Comparison of ENCODE assay signal across 8 cellular contexts in genomic region chr17:5191541-5192417, GRCh38. TPM values are rescaled to one million over a fixed set of nuclear protein-coding genes. Genes with fewer than 3 reads are reported as not detected.
DNase-seq lines count a peak whose midpoint lies in the region; ATAC-seq and TF ChIP-seq lines count a peak whose summit lies in the region.

Gene ZNF594, minus strand, starts transcription at chr17:5191868. Its CDS starts 7,612 bp downstream, at chr17:5184256.

- H3K36me3 Mint-ChIP-seq in WTC11 = peaks cover 44% of the 10 kb centered on the region
- H3K36me3 Mint-ChIP-seq in immature natural killer cell = peaks cover 16 to 18% (median 18%) of the 10 kb centered on the region in 3 donors

- H3K27me3 Mint-ChIP-seq in WTC11 (ENCODE audit: low read depth) = peaks cover 11% of the 10 kb centered on the region
- peaks cover 5 to 13% (median 8%) of the 10 kb centered on the region in 3 donors for H3K27me3 Mint-ChIP-seq in immature natural killer cell (ENCODE audit: low read depth in 3 of 3)

- no peak within 1 kb of the TSS for H3K27ac Mint-ChIP-seq in WTC11
- peak within 1 kb of the TSS; percentile 73 to 94 (median 92) for H3K27ac Mint-ChIP-seq in immature natural killer cell

- H3K27ac ChIP-seq in AG04450 (ENCODE audit: low read depth, low read length) = peak within 1 kb of the TSS; percentile 65

- peak; percentile 89 for DNase-seq in AG04450 (ENCODE audit: low read depth, low spot score)
- DNase-seq in NCI-H2196 treated with DMSO at 0.1 percent for 48 hours (lab: John Stamatoyannopoulos, UW; ENCODE audit: unreplicated experiment) = peak; percentile 77
- DNase-seq in WTC11 (ENCODE audit: low spot score) = peak; percentile 96
- peak; percentile 95 to 98 for DNase-seq in cardiac fibroblast (ENCODE audit: low read depth in 2 of 2)
- peak; percentile 97 to 98 (median 97) for DNase-seq in immature natural killer cell
- peak; percentile 85 for DNase-seq in smooth muscle cell of the brain vasculature (ENCODE audit: low read depth, low spot score)

- H3K4me1 Mint-ChIP-seq in WTC11 (peaks cover 7% of the 10 kb centered on the region), immature natural killer cell (peaks cover 41 to 50% of the 10 kb centered on the region in 2 donors)

- POLR2A ChIA-PET in AG04450 (lab: Yijun Ruan, JAX) = interaction anchor here (0.6 to 1.0 kb wide), 8 partner anchors 14 to 318 kb away, joined by 3 to 7 read pairs (median 4); partner anchors contain the start of gene RABEP1
- POLR2A ChIA-PET in WTC11 (lab: Charles Lee) = interaction anchor here (0.5 kb wide), 1 partner anchor 62 kb away, joined by 3 read pairs; no protein-coding TSS in a partner anchor

- H3K4me3 Mint-ChIP-seq in WTC11 (peak within 1 kb of the TSS; percentile 87), immature natural killer cell (peak within 1 kb of the TSS; percentile 92 to 95 (median 94))

- ATAC-seq in GM18873 (IDR thresholded peaks at IDR 0.05; ENCODE audit: low FRiP score, unreplicated experiment) (peak; percentile 86), HG03135 (IDR thresholded peaks at IDR 0.05; ENCODE audit: unreplicated experiment) (peak; percentile 94), WTC11 (peak; percentile 100)

- H3K9me3 Mint-ChIP-seq in WTC11 = peaks cover 46% of the 10 kb centered on the region
- H3K9me3 Mint-ChIP-seq in immature natural killer cell = peaks cover 5 to 14% (median 8%) of the 10 kb centered on the region in 6 donors

- H3K4me3 ChIP-seq in AG04450 (ENCODE audit: low read depth, low read length) = peak within 1 kb of the TSS; percentile 85
- peak within 1 kb of the TSS; percentile 79 to 82 for H3K4me3 ChIP-seq in cardiac fibroblast (replicated peaks in 1 of 2; ENCODE audit: low read depth in 2 of 2, low read length in 2 of 2)

- TF ChIP-seq CTCF in AG04450 (IDR thresholded peaks at IDR 0.05; ENCODE audit: low read depth, low read length) = peak; percentile 67
- TF ChIP-seq CTCF in WTC11 (IDR thresholded peaks at IDR 0.05) = peak; percentile 35; the same call in 1 of the 2 replicates
- peak; percentile 71 for TF ChIP-seq CTCF in cardiac fibroblast (IDR thresholded peaks at IDR 0.05; ENCODE audit: low read depth, low read length)

- no peaks in the 10 kb centered on the region for H3K27me3 ChIP-seq in AG04450 (ENCODE audit: control insufficient read depth, insufficient read depth, low read length)

- CTCF ChIA-PET in AG04450 (lab: Charles Lee) (interaction anchor here (0.6 to 1.8 kb wide), 5 partner anchors 9 to 247 kb away, joined by 3 to 6 read pairs (median 4); partner anchors contain the start of gene C1QBP), WTC11 (lab: Charles Lee) (interaction anchor here (0.6 to 2.4 kb wide), 7 partner anchors 13 to 247 kb away, joined by 3 to 8 read pairs (median 4); partner anchors contain the start of gene C1QBP)

- peaks cover 35% of the 10 kb centered on the region for H3K9me3 ChIP-seq in AG04450 (ENCODE audit: control insufficient read depth, insufficient read depth, low read length)

TF ChIP-seq in WTC11, 78 proteins besides CTCF, POLR2A, EP300 and RAD21 (continues in another document):
- TF ChIP-seq ZSCAN18 (CRISPR knock-in tag; IDR thresholded peaks at IDR 0.05) (no peak), USF1 (CRISPR knock-in tag; IDR thresholded peaks at IDR 0.05) (0 out of 2 replicates have a peak, but pooled peaks have one; percentile 52), NFYB (CRISPR knock-in tag; conservative IDR thresholded peaks at IDR 0.05; ENCODE audit: low read depth) (peak; percentile 58), ZMAT4 (CRISPR knock-in tag; IDR thresholded peaks at IDR 0.05) (no peak), AFF4 (CRISPR knock-in tag; IDR thresholded peaks at IDR 0.05; ENCODE audit: borderline replicate concordance) (no peak), FOXJ3 (CRISPR knock-in tag; IDR thresholded peaks at IDR 0.05; ENCODE audit: borderline replicate concordance) (no peak), ZNF425 (CRISPR knock-in tag; conservative IDR thresholded peaks at IDR 0.05) (no peak), SMAD4 (CRISPR knock-in tag; IDR thresholded peaks at IDR 0.05) (no peak), NFATC4 (CRISPR knock-in tag; IDR thresholded peaks at IDR 0.05) (no peak), JAZF1 (CRISPR knock-in tag; IDR thresholded peaks at IDR 0.05) (no peak), OVOL2 (CRISPR knock-in tag; IDR thresholded peaks at IDR 0.05; ENCODE audit: borderline replicate concordance) (no peak), IRF1 (CRISPR knock-in tag; IDR thresholded peaks at IDR 0.05) (no peak), ETV6 (CRISPR knock-in tag; IDR thresholded peaks at IDR 0.05) (peak; percentile 95), ZNF416 (CRISPR knock-in tag; IDR thresholded peaks at IDR 0.05) (no peak)

RNA-seq across cellular contexts. Expression of gene ZNF594, which starts in this region (rescaled TPM):
- polyA plus RNA-seq in AG04450 (2011; rRNA removed) = 3.6 and 4.5 TPM in 2 replicates
- 2.6 and 4.6 TPM in 2 replicates for polyA minus RNA-seq in AG04450 (2011; rRNA and poly(A)+ RNA removed)
- 9.5 to 11.6 TPM (median 10.1 TPM) in 3 replicates for total RNA-seq in WTC11 (2021)
- 1 to 10 TPM in 1 of 3 donors, under 1 TPM in 1, not detected in 1; 0.54 to 2.1 TPM for polyA plus RNA-seq in immature natural killer cell

Comparison
In these comparisons a context has a peak if more than half of its experiments do, and no peak if none do; other contexts are left out.
1. Peak in every context shown above with its lines: DNase-seq, ATAC-seq, H3K4me3 ChIP-seq and H3K27ac ChIP-seq.